35 cellular contexts compared by ENCODE assay signal in the genomic region with DNA sequence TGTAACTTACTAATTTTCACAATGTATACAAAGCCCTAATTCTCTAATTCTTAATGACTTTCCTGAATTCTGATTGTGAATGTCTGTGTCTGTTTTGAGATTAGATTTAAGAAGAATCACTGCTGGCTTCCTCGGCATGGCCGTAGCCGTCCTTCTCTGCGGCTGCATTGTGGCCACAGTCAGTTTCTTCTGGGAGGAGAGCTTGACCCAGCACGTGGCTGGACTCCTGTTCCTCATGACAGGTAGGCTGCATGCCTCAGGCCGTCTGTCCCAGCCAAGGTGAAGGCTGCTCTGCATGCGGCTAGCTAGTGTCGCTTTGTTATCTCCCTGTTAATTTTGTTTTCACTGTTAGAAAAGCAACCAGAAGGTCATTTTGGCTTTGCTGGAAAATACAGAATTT. TPM values are rescaled to one million over a fixed set of nuclear protein-coding genes. Genes with fewer than 3 reads are reported as not detected.
"Had no signal": no experiment of that assay in that cellular context is flagged by ENCODE, and none has a peak within 500 bp of the region (broad histone marks: within the 10 kb centered on the region; RNA-seq: fewer than 3 reads in every experiment).

No MANE protein-coding gene starts in this region.

- H3K4me3 ChIP-seq: MG63 had no signal

- H3K27ac ChIP-seq: KMS-11 had no signal

- H3K36me3 ChIP-seq: MG63 had no signal

- H3K9ac ChIP-seq: KMS-11 had no signal

- H3K4me2 ChIP-seq: KMS-11 had no signal

- H3K27me3 ChIP-seq: MG63 had no signal

- DNase-seq: Karpas-422, Kasumi-1, MG63, MM.1S, NCI-H1048, NCI-H1092, NCI-H1092 treated with DMSO at 0.1 percent for 48 hours, NCI-H1105, NCI-H1105 treated with DMSO at 0.1 percent for 48 hours, NCI-H1417 treated with DMSO at 0.1 percent for 48 hours, NCI-H1436, NCI-H1436 treated with DMSO at 0.1 percent for 48 hours, NCI-H146, NCI-H1694, NCI-H1694 treated with DMSO at 0.1 percent for 48 hours, NCI-H187, NCI-H187 treated with DMSO at 0.1 percent for 48 hours, NCI-H1930, NCI-H2029, NCI-H2029 treated with DMSO at 0.1 percent for 48 hours, NCI-H2081, NCI-H2081 treated with DMSO at 0.1 percent for 48 hours, NCI-H2107, NCI-H2171, NCI-H2171 treated with DMSO at 0.1 percent for 48 hours, NCI-H2227 treated with DMSO at 0.1 percent for 48 hours, NCI-H226, NCI-H345, NCI-H446, NCI-H446 treated with DMSO at 0.1 percent for 48 hours, NCI-H510A, NCI-H510A treated with DMSO at 0.1 percent for 48 hours, NCI-H524 had no signal

RNA-seq across cellular contexts. Expression of a gene that starts 41.2 kb away (rescaled TPM):
- total RNA-seq: NCI-H460 had no signal
